8 cellular contexts compared by ENCODE assay signal in genomic region chr7:20220293-20220755, GRCh38. TPM values are rescaled to one million over a fixed set of nuclear protein-coding genes. Genes with fewer than 3 reads are reported as not detected.
DNase-seq lines count a peak whose midpoint lies in the region; ATAC-seq and TF ChIP-seq lines count a peak whose summit lies in the region.

No MANE protein-coding gene starts in this region.

- H3K27me3 Mint-ChIP-seq in CD8-positive, alpha-beta T cell (ENCODE audit: low read depth) = no peaks in the 10 kb centered on the region

- peak; percentile 75 for DNase-seq in DMS53 treated with DMSO at 0.1 percent for 48 hours (lab: John Stamatoyannopoulos, UW; ENCODE audit: unreplicated experiment)
- DNase-seq in NB4 (ENCODE audit: low read depth) = peak; percentile 67
- no peak for DNase-seq in lung (ENCODE audit: low spot score)
- no peak for DNase-seq in CD8-positive, alpha-beta T cell
- no peak for DNase-seq in dorsolateral prefrontal cortex
- DNase-seq in DMS114 treated with DMSO at 0.1 percent for 48 hours (lab: John Stamatoyannopoulos, UW; ENCODE audit: unreplicated experiment) = no peak
- no peak for DNase-seq in NCI-H226

- peaks cover 18% of the 10 kb centered on the region for H3K4me1 Mint-ChIP-seq in CD8-positive, alpha-beta T cell (ENCODE audit: low read depth)

- peak overlapping the region; percentile 69 to 84 for H3K27ac ChIP-seq in lung (ENCODE audit: low read depth in 1 of 2, low read length in 1 of 2)
- no peak overlapping the region for H3K27ac ChIP-seq in CD8-positive, alpha-beta T cell (ENCODE audit: low read depth, low read length)
- peak overlapping the region in 15 of 59 donors; percentile 6 to 67 (median 24) for H3K27ac ChIP-seq in dorsolateral prefrontal cortex

- TF ChIP-seq CTCF in NB4 (IDR thresholded peaks at IDR 0.05; ENCODE audit: low read depth, low read length) = no peak
- no peak for TF ChIP-seq CTCF in lung (IDR thresholded peaks at IDR 0.05; ENCODE audit: control extremely low read depth, extremely low read depth)
- no peak for TF ChIP-seq CTCF in CD8-positive, alpha-beta T cell (IDR thresholded peaks at IDR 0.05)
- no peak for TF ChIP-seq CTCF in dorsolateral prefrontal cortex (IDR thresholded peaks at IDR 0.05 in 54 of 56, conservative IDR thresholded peaks at IDR 0.05 in 2 of 56; ENCODE audit: low read depth in 1 of 56, partially characterized antibody in 56 of 56)

- no peaks in the 10 kb centered on the region for H3K36me3 Mint-ChIP-seq in CD8-positive, alpha-beta T cell

- POLR2A ChIA-PET in CD8-positive, alpha-beta T cell (lab: Charles Lee) = no interaction called here

- no peaks in the 10 kb centered on the region for H3K9me3 Mint-ChIP-seq in CD8-positive, alpha-beta T cell

- peak overlapping the region; percentile 26 for H3K4me3 ChIP-seq in NB4 (ENCODE audit: low read depth, low read length)
- no peak overlapping the region for H3K4me3 ChIP-seq in lung
- H3K4me3 ChIP-seq in CD8-positive, alpha-beta T cell (ENCODE audit: low read depth, low read length) = no peak overlapping the region
- no peak overlapping the region for H3K4me3 ChIP-seq in dorsolateral prefrontal cortex

- H3K4me3 Mint-ChIP-seq in CD8-positive, alpha-beta T cell = no peak overlapping the region

- intact Hi-C loops in CD8-positive, alpha-beta T cell (cut with DNase I, micrococcal nuclease) = no loop called here
- intact Hi-C loops in dorsolateral prefrontal cortex (cut with DNase I) = no loop called here

- no peaks in the 10 kb centered on the region for H3K36me3 ChIP-seq in lung (ENCODE audit: control insufficient read depth in 2 of 2, insufficient read depth in 2 of 2, low read length in 2 of 2)
- H3K36me3 ChIP-seq in CD8-positive, alpha-beta T cell (ENCODE audit: insufficient read depth, low read length) = no peaks in the 10 kb centered on the region

- H3K9me3 ChIP-seq in lung (ENCODE audit: control insufficient read depth in 2 of 2, insufficient read depth in 1 of 2, low read length in 1 of 2) = no peaks in the 10 kb centered on the region
- no peaks in the 10 kb centered on the region for H3K9me3 ChIP-seq in CD8-positive, alpha-beta T cell (ENCODE audit: low read length)

- TF ChIP-seq POLR2A in NB4 (IDR thresholded peaks at IDR 0.05; ENCODE audit: extremely low read depth, insufficient read length) = no peak

- WGBS in lung, 2 donors = 33 to 52% methylated on average over 3 of the region's 3 CpGs

- H3K27me3 ChIP-seq in lung (ENCODE audit: control insufficient read depth, insufficient read depth) (no peaks in the 10 kb centered on the region), dorsolateral prefrontal cortex (no peaks in the 10 kb centered on the region)
- no peaks in the 10 kb centered on the region for H3K27me3 ChIP-seq in CD8-positive, alpha-beta T cell (ENCODE audit: insufficient read depth, low read length)

- CTCF ChIA-PET in CD8-positive, alpha-beta T cell (lab: Charles Lee) = no interaction called here

- ATAC-seq in GM21717 (IDR thresholded peaks at IDR 0.05; ENCODE audit: unreplicated experiment) = peak; percentile 3
- no peak for ATAC-seq in lung (ENCODE audit: insufficient read depth, low FRiP score)
- no peak for ATAC-seq in CD8-positive, alpha-beta T cell

- peaks cover 0 to 2% of the 10 kb centered on the region in 2 donors for H3K4me1 ChIP-seq in lung (ENCODE audit: control insufficient read depth in 2 of 2, insufficient read depth in 2 of 2, low read length in 2 of 2)
- no peaks in the 10 kb centered on the region for H3K4me1 ChIP-seq in CD8-positive, alpha-beta T cell (ENCODE audit: insufficient read depth, low read length)

- no peak overlapping the region for H3K27ac Mint-ChIP-seq in CD8-positive, alpha-beta T cell

RNA-seq across cellular contexts. Expression of gene MACC1, which starts 3.1 kb away (rescaled TPM):
- total RNA-seq in lung (10 to 100 TPM; 25.0 to 45.2 TPM), dorsolateral prefrontal cortex (under 1 TPM in 112 of 120 experiments, not detected in 8; 0.04 to 0.83 (median 0.16) TPM)
- polyA plus RNA-seq in lung = 1 to 10 TPM; 2.8 to 4.4 TPM
- total RNA-seq in CD8-positive, alpha-beta T cell = under 1 TPM; 0.06 to 0.14 TPM

Comparison
In these comparisons a context has a peak if more than half of its experiments do, and no peak if none do; other contexts are left out.
1. DNase-seq: peak in DMS53 treated with DMSO at 0.1 percent for 48 hours (single experiment) and NB4 (single experiment); none in lung (single experiment), CD8-positive, alpha-beta T cell (0 of 7), dorsolateral prefrontal cortex (0 of 10), DMS114 treated with DMSO at 0.1 percent for 48 hours (single experiment) and NCI-H226 (single experiment).
2. RNA of gene MACC1, which starts 3.1 kb away (total RNA-seq): 25.0 to 45.2 TPM in lung; 0.04 to 0.83 TPM in dorsolateral prefrontal cortex and 0.06 to 0.14 TPM in CD8-positive, alpha-beta T cell; every median in the first group is over 10 times any median in the second.